Comparison of ENCODE assay signal across 8 cellular contexts in the genomic region with DNA sequence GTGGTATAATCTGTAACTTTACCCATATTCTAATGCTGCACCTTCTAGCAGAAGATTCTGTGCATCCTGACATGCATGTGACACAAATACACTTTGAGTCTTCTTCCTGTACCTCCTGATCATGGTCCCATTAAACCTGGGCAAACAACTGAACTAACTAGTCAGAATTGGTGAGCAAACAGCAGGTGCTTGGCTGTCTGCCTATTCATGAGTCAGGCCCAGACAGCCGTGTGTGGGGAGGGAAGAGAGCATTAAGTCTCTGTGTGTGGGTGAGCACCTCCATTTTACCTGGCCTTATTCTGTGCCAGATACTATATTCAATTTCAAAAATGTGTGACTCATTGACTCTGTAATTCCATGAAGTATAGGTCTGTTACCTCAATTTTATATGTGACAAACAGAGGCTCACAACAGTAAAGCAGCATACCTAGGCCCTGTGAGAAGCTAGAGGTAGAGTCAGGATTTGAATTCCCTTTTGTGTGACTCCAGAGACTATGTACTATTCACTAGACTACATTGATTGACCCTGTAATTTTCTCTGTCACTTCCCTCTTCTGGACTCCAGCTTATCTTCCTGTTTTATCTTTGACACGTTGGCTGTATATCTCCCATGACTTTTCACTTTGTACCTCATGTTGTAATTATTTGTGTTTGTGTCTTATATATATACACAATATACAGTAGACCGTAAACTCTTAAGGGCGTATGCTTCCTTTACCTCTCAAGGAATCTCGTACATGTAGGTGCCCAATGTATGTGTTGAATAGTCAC. TPM values are rescaled to one million over a fixed set of nuclear protein-coding genes. Genes with fewer than 3 reads are reported as not detected.
DNase-seq lines count a peak whose midpoint lies in the region; ATAC-seq and TF ChIP-seq lines count a peak whose summit lies in the region.

No MANE protein-coding gene starts in this region.

- H3K9me3 ChIP-seq in duodenal mucosa (ENCODE audit: control insufficient read depth in 1 of 2, low read length in 2 of 2) (peaks cover 3 to 4% of the 10 kb centered on the region in 2 donors), psoas muscle (no peaks in the 10 kb centered on the region)

- no peak overlapping the region for H3K9ac ChIP-seq in duodenal mucosa (ENCODE audit: low read depth in 1 of 2, low read length in 2 of 2)

- no peaks in the 10 kb centered on the region for H3K27me3 ChIP-seq in duodenal mucosa (ENCODE audit: control insufficient read depth in 1 of 2, insufficient read depth in 2 of 2, low read length in 2 of 2)
- no peaks in the 10 kb centered on the region for H3K27me3 ChIP-seq in psoas muscle (ENCODE audit: insufficient read depth in 3 of 3, low read length in 2 of 3)

- H3K36me3 ChIP-seq in duodenal mucosa (ENCODE audit: control insufficient read depth in 1 of 2, insufficient read depth in 2 of 2, low read length in 2 of 2) (no peaks in the 10 kb centered on the region), psoas muscle (ENCODE audit: insufficient read depth in 1 of 2, low read depth in 1 of 2) (peaks cover 0 to 2% of the 10 kb centered on the region in 2 donors)

- peaks cover 63% of the 10 kb centered on the region for H3K36me3 Mint-ChIP-seq in activated CD4-positive, alpha-beta T cell treated with anti-CD3 and anti-CD28 coated beads for 36 hours (ENCODE audit: low read depth)

- H3K27ac ChIP-seq in duodenal mucosa (ENCODE audit: low read depth, low read length) = peak overlapping the region; percentile 35
- peak overlapping the region; percentile 78 for H3K27ac ChIP-seq in psoas muscle

- H3K9me3 Mint-ChIP-seq in activated CD4-positive, alpha-beta T cell treated with anti-CD3 and anti-CD28 coated beads for 36 hours (ENCODE audit: low read depth) = peaks cover 26% of the 10 kb centered on the region

- peak; percentile 96 for DNase-seq in DMS79 (lab: John Stamatoyannopoulos, UW)
- DNase-seq in NCI-H2081 treated with DMSO at 0.1 percent for 48 hours (lab: John Stamatoyannopoulos, UW) = peak; percentile 98
- peak; percentile 89 for DNase-seq in activated CD4-positive, alpha-beta T cell treated with anti-CD3 and anti-CD28 coated beads for 36 hours
- peak; percentile 64 to 83 for DNase-seq in psoas muscle
- no peak for DNase-seq in DMS114 treated with DMSO at 0.1 percent for 48 hours (lab: John Stamatoyannopoulos, UW; ENCODE audit: unreplicated experiment)
- DNase-seq in ecto neural progenitor cell (ENCODE audit: low spot score) = no peak

- peak overlapping the region; percentile 0 for H3K4me3 Mint-ChIP-seq in activated CD4-positive, alpha-beta T cell treated with anti-CD3 and anti-CD28 coated beads for 36 hours

- peak; percentile 95 for ATAC-seq in activated CD4-positive, alpha-beta T cell treated with anti-CD3 and anti-CD28 coated beads for 36 hours
- ATAC-seq in psoas muscle (peak; percentile 93 to 96 (median 96)), HG03439 (IDR thresholded peaks at IDR 0.05; ENCODE audit: unreplicated experiment) (no peak)

- TF ChIP-seq CTCF in psoas muscle (IDR thresholded peaks at IDR 0.05) = no peak

- WGBS in psoas muscle, 3 donors = 70 to 74% (median 72%) methylated on average over 5 of the region's 5 CpGs

- H3K27me3 Mint-ChIP-seq in activated CD4-positive, alpha-beta T cell treated with anti-CD3 and anti-CD28 coated beads for 36 hours = no peaks in the 10 kb centered on the region

- H3K27ac Mint-ChIP-seq in activated CD4-positive, alpha-beta T cell treated with anti-CD3 and anti-CD28 coated beads for 36 hours = peak overlapping the region; percentile 93

- peaks cover 83% of the 10 kb centered on the region for H3K4me1 Mint-ChIP-seq in activated CD4-positive, alpha-beta T cell treated with anti-CD3 and anti-CD28 coated beads for 36 hours

- intact Hi-C loops in activated CD4-positive, alpha-beta T cell treated with anti-CD3 and anti-CD28 coated beads for 36 hours (cut with DNase I, micrococcal nuclease) = loop anchor here (1.0 to 2.0 kb wide), 4 partner anchors 15 to 42 kb away; no protein-coding TSS in a partner anchor
- intact Hi-C loops in psoas muscle (cut with DNase I) = no loop called here

- H3K4me3 ChIP-seq in duodenal mucosa (ENCODE audit: low read depth in 1 of 2, low read length in 2 of 2) (no peak overlapping the region), psoas muscle (no peak overlapping the region)

- peaks cover 54 to 56% of the 10 kb centered on the region in 2 donors for H3K4me1 ChIP-seq in duodenal mucosa (ENCODE audit: control insufficient read depth in 1 of 2, insufficient read depth in 2 of 2, low read length in 2 of 2)
- H3K4me1 ChIP-seq in psoas muscle = peaks cover 42% of the 10 kb centered on the region

- CTCF ChIA-PET in activated CD4-positive, alpha-beta T cell treated with anti-CD3 and anti-CD28 coated beads for 36 hours (lab: Charles Lee) = interaction anchor here (0.6 to 1.2 kb wide), 4 partner anchors 9 to 103 kb away, joined by 3 read pairs; no protein-coding TSS in a partner anchor

- POLR2A ChIA-PET in activated CD4-positive, alpha-beta T cell treated with anti-CD3 and anti-CD28 coated beads for 36 hours (lab: Charles Lee) = no interaction called here

RNA-seq across cellular contexts. Expression of gene SUSD6, which starts 32.2 kb away (rescaled TPM):
- total RNA-seq in activated CD4-positive, alpha-beta T cell treated with anti-CD3 and anti-CD28 coated beads for 36 hours = 10 to 100 TPM; 57.9 to 59.3 TPM
- 10 to 100 TPM; 14.9 to 23.4 (median 22.4) TPM for total RNA-seq in psoas muscle
- 10 to 100 TPM in 2 of 3 donors, 1 to 10 TPM in 1; 6.9 to 13.3 (median 11.7) TPM for polyA plus RNA-seq in psoas muscle

Comparison
In these comparisons a context has a peak if more than half of its experiments do, and no peak if none do; other contexts are left out.
1. DNase-seq: peak in DMS79 (single experiment), NCI-H2081 treated with DMSO at 0.1 percent for 48 hours (single experiment), activated CD4-positive, alpha-beta T cell treated with anti-CD3 and anti-CD28 coated beads for 36 hours (single experiment) and psoas muscle (2 of 2); none in DMS114 treated with DMSO at 0.1 percent for 48 hours (single experiment) and ecto neural progenitor cell (single experiment).
2. intact Hi-C loops: an anchor here in activated CD4-positive, alpha-beta T cell treated with anti-CD3 and anti-CD28 coated beads for 36 hours (1.0 to 2.0 kb wide); none called in psoas muscle.